ENCODE assay signal across 1 cellular context in genomic region chr20:37464173-37464572, GRCh38.
TF ChIP-seq lines count a peak whose summit lies in the region.

No MANE protein-coding gene starts in this region.

TF ChIP-seq in HepG2, 621 proteins besides CTCF, POLR2A, EP300 and RAD21 (continued from another document):
- TF ChIP-seq ZNF687 (CRISPR knock-in tag; IDR thresholded peaks at IDR 0.05) = 0 out of 2 replicates have a peak, but pooled peaks have one; percentile 10
- no peak for TF ChIP-seq ZNF232 (CRISPR knock-in tag; IDR thresholded peaks at IDR 0.05; ENCODE audit: borderline replicate concordance)
- no peak for TF ChIP-seq ZNF260 (CRISPR knock-in tag; IDR thresholded peaks at IDR 0.05; ENCODE audit: borderline replicate concordance, low read depth)
- no peak for TF ChIP-seq ZNF136 (CRISPR knock-in tag; IDR thresholded peaks at IDR 0.05; ENCODE audit: low read depth)
